In genomic region chr11:64241175-64241429, GRCh38 we compare ENCODE assay signal across 6 cellular contexts. TPM values are rescaled to one million over a fixed set of nuclear protein-coding genes. Genes with fewer than 3 reads are reported as not detected.
DNase-seq lines count a peak whose midpoint lies in the region; TF ChIP-seq lines count a peak whose summit lies in the region.

No MANE protein-coding gene starts in this region.

- no peak for DNase-seq in adipocyte (ENCODE audit: low read depth)
- no peak for DNase-seq in DMS53 (lab: John Stamatoyannopoulos, UW)
- no peak for DNase-seq in GDM1 (lab: John Stamatoyannopoulos, UW)
- DNase-seq in cerebellum (ENCODE audit: low spot score) = no peak

- no peaks in the 10 kb centered on the region for H3K9me3 ChIP-seq in HEK293 (ENCODE audit: control insufficient read depth, insufficient read depth, low read depth, low read length)
- H3K9me3 ChIP-seq in adipocyte (ENCODE audit: control insufficient read depth, low read length) = no peaks in the 10 kb centered on the region
- no peaks in the 10 kb centered on the region for H3K9me3 ChIP-seq in muscle layer of colon (ENCODE audit: low read length)

- CTCF ChIA-PET in HEK293 (lab: Yijun Ruan, JAX) = interaction anchor here (0.6 to 1.2 kb wide), 8 partner anchors 10 to 788 kb away, joined by 3 to 5 read pairs (median 4); no protein-coding TSS in a partner anchor

- no peak for TF ChIP-seq CTCF in HEK293 (tag by site-specific recombination; IDR thresholded peaks at IDR 0.05)

- H3K36me3 ChIP-seq in HEK293 (ENCODE audit: control insufficient read depth in 2 of 2, insufficient read depth in 1 of 2, low read length in 2 of 2) = peaks cover 0 to 45% of the 10 kb centered on the region in 2 experiments; a peak in 1 of 3 replicates
- H3K36me3 ChIP-seq in adipocyte (ENCODE audit: control insufficient read depth, insufficient read depth, low read length, severe bottlenecking) = peaks cover 32% of the 10 kb centered on the region
- peaks cover 33% of the 10 kb centered on the region for H3K36me3 ChIP-seq in muscle layer of colon (ENCODE audit: insufficient read depth, low read length)

- no peaks in the 10 kb centered on the region for H3K27me3 ChIP-seq in adipocyte (replicated peaks; ENCODE audit: control insufficient read depth, insufficient read depth, low read length)
- no peaks in the 10 kb centered on the region for H3K27me3 ChIP-seq in muscle layer of colon (ENCODE audit: control insufficient read depth in 1 of 2, insufficient read depth in 2 of 2, low read length in 2 of 2)

- H3K4me3 ChIP-seq in HEK293 (ENCODE audit: low read depth, low read length) (peak overlapping the region; percentile 75), adipocyte (ENCODE audit: low read length) (peak overlapping the region; percentile 90), muscle layer of colon (ENCODE audit: low read depth in 1 of 2, low read length in 2 of 2) (peak overlapping the region; percentile 67 to 77)

- H3K4me1 ChIP-seq in HEK293 (ENCODE audit: control insufficient read depth, insufficient read depth, low read length) = no peaks in the 10 kb centered on the region
- H3K4me1 ChIP-seq in adipocyte (ENCODE audit: control insufficient read depth, insufficient read depth, low read length) = peaks cover 35% of the 10 kb centered on the region
- peaks cover 19% of the 10 kb centered on the region for H3K4me1 ChIP-seq in muscle layer of colon (ENCODE audit: insufficient read depth, low read length)

- POLR2A ChIA-PET in HEK293 (lab: Yijun Ruan, JAX) = interaction anchor here (0.7 to 7.2 kb wide), 19 partner anchors 9 to 538 kb away, joined by 3 to 96 read pairs (median 7); partner anchors contain the start of genes BAD, CATSPERZ, ESRRA and NUDT22

- peak overlapping the region; percentile 96 for H3K9ac ChIP-seq in adipocyte (ENCODE audit: low read length)
- no peak overlapping the region for H3K9ac ChIP-seq in muscle layer of colon (ENCODE audit: low read length)

- H3K27ac ChIP-seq in HEK293 (ENCODE audit: extremely low read depth, low read depth, low read length) (peak overlapping the region; percentile 55), muscle layer of colon (ENCODE audit: low read depth, low read length) (peak overlapping the region; percentile 88)

TF ChIP-seq in HEK293, 187 proteins besides CTCF, POLR2A, EP300 and RAD21 (continues in another document):
- TF ChIP-seq ZNF341 (tag by site-specific recombination; IDR thresholded peaks at IDR 0.05; ENCODE audit: low read depth) (no peak), ZNF366 (tag by site-specific recombination; conservative IDR thresholded peaks at IDR 0.05) (no peak), ZBTB8A (tag by site-specific recombination; IDR thresholded peaks at IDR 0.05) (no peak), ZNF350 (tag by site-specific recombination; IDR thresholded peaks at IDR 0.05) (no peak), ZNF174 (tag by site-specific recombination; IDR thresholded peaks at IDR 0.05) (no peak), KLF1 (tag by site-specific recombination; IDR thresholded peaks at IDR 0.05) (no peak; the same call in 1 of the 2 replicates), ZNF223 (tag by site-specific recombination; IDR thresholded peaks at IDR 0.05) (no peak), HIC1 (tag by site-specific recombination; IDR thresholded peaks at IDR 0.05) (peak; percentile 21; the same call in 1 of the 2 replicates), ZNF558 (tag by site-specific recombination; IDR thresholded peaks at IDR 0.05) (no peak), ZNF280C (tag by site-specific recombination; IDR thresholded peaks at IDR 0.05) (no peak), ZNF660 (tag by site-specific recombination; IDR thresholded peaks at IDR 0.05) (no peak), REST (tag by site-specific recombination; IDR thresholded peaks at IDR 0.05) (peak; percentile 65), SP3 (tag by site-specific recombination; IDR thresholded peaks at IDR 0.05) (no peak; the same call in 1 of the 2 replicates), ELK4 (IDR thresholded peaks at IDR 0.05; ENCODE audit: borderline replicate concordance, low read depth, low read length) (no peak), ZNF184 (tag by site-specific recombination; IDR thresholded peaks at IDR 0.05) (no peak)

RNA-seq across cellular contexts. Expression of gene FKBP2, which starts 0.2 kb away (rescaled TPM):
- total RNA-seq in cerebellum = 11.7 TPM

RNA-seq across cellular contexts. Expression of gene PPP1R14B, which starts 5.6 kb away (rescaled TPM):
- total RNA-seq in cerebellum = 48.4 TPM

RNA-seq across cellular contexts. Expression of gene VEGFB, which starts 6.7 kb away (rescaled TPM):
- total RNA-seq in cerebellum = 14.2 TPM

RNA-seq across cellular contexts. Expression of gene PLCB3, which starts 10.2 kb away (rescaled TPM):
- 9.2 TPM for total RNA-seq in cerebellum

RNA-seq across cellular contexts. Expression of gene DNAJC4, which starts 10.8 kb away (rescaled TPM):
- 15.7 TPM for total RNA-seq in cerebellum
